Comparison of ENCODE assay signal across 32 cellular contexts in the genomic region with DNA sequence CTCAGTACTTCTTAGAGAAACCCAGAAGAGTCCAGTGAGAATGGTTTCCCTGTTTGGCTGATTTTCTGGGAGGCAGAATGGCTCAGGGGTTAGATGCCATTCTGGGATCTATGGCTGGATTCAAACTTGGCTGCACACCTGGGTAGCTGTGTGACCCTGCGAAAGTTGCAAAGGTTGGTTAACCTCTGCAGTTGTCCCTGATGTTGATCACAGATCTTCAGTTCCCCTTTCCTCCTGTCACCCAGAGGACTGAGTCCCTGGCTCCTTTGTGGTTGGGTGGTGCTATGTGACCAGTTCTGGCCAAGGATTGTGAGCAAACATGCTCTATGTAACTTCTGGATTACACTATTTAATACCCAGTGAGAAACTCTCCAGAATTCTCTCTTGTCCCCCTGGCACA.
"Had no signal": no experiment of that assay in that cellular context is flagged by ENCODE, and none has a peak within 500 bp of the region (broad histone marks: within the 10 kb centered on the region; RNA-seq: fewer than 3 reads in every experiment).

No MANE protein-coding gene starts in this region.

- H3K4me1 Mint-ChIP-seq: endodermal cell, mesothelial cell of epicardium, naive B cell, nephron, neural progenitor cell had no signal

- H3K4me1 ChIP-seq: colonic mucosa, gastroesophageal sphincter, heart left ventricle, neural progenitor cell, prostate gland, right atrium auricular region, tibial nerve, upper lobe of right lung, uterus had no signal

- H3K4me3 ChIP-seq: colonic mucosa, gastroesophageal sphincter, heart left ventricle, hepatocyte, lung, mucosa of descending colon, neural progenitor cell, prostate gland, right atrium auricular region, smooth muscle cell, thoracic aorta, tibial nerve, upper lobe of right lung, uterus had no signal

- H3K27ac ChIP-seq: colonic mucosa, epithelial cell of prostate, gastroesophageal sphincter, heart left ventricle, hepatocyte, neural progenitor cell, prostate gland, right atrium auricular region, thoracic aorta, tibial nerve, upper lobe of right lung, uterus had no signal

- H3K9me3 Mint-ChIP-seq: dendritic cell treated with granulocyte-macrophage colony-stimulating factor and Interleukin-4, amounts not matched to agents 40 ng/mL and 50 ng/mL, for 4 days; endodermal cell; mesothelial cell of epicardium; nephron; neural progenitor cell had no signal

- DNase-seq: colonic mucosa; effector CD8-positive, alpha-beta T cell; endodermal cell; foreskin fibroblast; heart left ventricle; kidney; mesenchymal stem cell; mucosa of descending colon; naive B cell; stimulated activated CD4-positive, alpha-beta T cell treated with anti-CD3 and anti-CD28 coated beads, Interleukin-12 subunit alpha, Interleukin-12 subunit beta, amount 100 ng/mL, for 4 hours; stimulated activated CD4-positive, alpha-beta T cell treated with anti-CD3 and anti-CD28 coated beads, Interleukin-1b, Interleukin-23, amount 100 ng/mL, for 48 hours; stimulated activated CD4-positive, alpha-beta T cell treated with anti-CD3 and anti-CD28 coated beads, Interleukin-4, amount 100 ng/mL, for 1 hour; stimulated activated CD8-positive, alpha-beta memory T cell treated with anti-CD3 and anti-CD28 coated beads, Interleukin-4, amount 100 ng/mL, for 48 hours; stimulated activated naive CD8-positive, alpha-beta T cell treated with anti-CD3 and anti-CD28 coated beads, Interleukin-15, Interleukin-2, amounts not matched to agents 100 U/mL and 50 U/mL, for 24 hours; upper lobe of right lung; uterus had no signal

- H3K27ac Mint-ChIP-seq: dendritic cell treated with granulocyte-macrophage colony-stimulating factor and Interleukin-4, amounts not matched to agents 40 ng/mL and 50 ng/mL, for 4 days; endodermal cell; mesothelial cell of epicardium; naive B cell; nephron; neural progenitor cell had no signal

- ATAC-seq: esophagus mucosa; gastroesophageal sphincter; heart left ventricle; left lobe of liver; mucosa of descending colon; sciatic nerve; stimulated activated naive CD8-positive, alpha-beta T cell treated with anti-CD3 and anti-CD28 coated beads, Interleukin-15, Interleukin-2, amounts not matched to agents 100 U/mL and 50 U/mL, for 24 hours; upper lobe of right lung had no signal

- H3K4me3 Mint-ChIP-seq: dendritic cell treated with granulocyte-macrophage colony-stimulating factor and Interleukin-4, amounts not matched to agents 40 ng/mL and 50 ng/mL, for 4 days; endodermal cell; mesothelial cell of epicardium; naive B cell; nephron; neural progenitor cell had no signal

- H3K27me3 ChIP-seq: colonic mucosa, gastroesophageal sphincter, heart left ventricle, hepatocyte, neural progenitor cell, right atrium auricular region, tibial nerve, upper lobe of right lung, uterus had no signal

- FAIRE-seq: kidney had no signal

- H3K27me3 Mint-ChIP-seq: dendritic cell treated with granulocyte-macrophage colony-stimulating factor and Interleukin-4, amounts not matched to agents 40 ng/mL and 50 ng/mL, for 4 days had no signal

- H3K36me3 Mint-ChIP-seq: mesothelial cell of epicardium, naive B cell, neural progenitor cell had no signal
